13 cellular contexts compared by ENCODE assay signal in the genomic region with DNA sequence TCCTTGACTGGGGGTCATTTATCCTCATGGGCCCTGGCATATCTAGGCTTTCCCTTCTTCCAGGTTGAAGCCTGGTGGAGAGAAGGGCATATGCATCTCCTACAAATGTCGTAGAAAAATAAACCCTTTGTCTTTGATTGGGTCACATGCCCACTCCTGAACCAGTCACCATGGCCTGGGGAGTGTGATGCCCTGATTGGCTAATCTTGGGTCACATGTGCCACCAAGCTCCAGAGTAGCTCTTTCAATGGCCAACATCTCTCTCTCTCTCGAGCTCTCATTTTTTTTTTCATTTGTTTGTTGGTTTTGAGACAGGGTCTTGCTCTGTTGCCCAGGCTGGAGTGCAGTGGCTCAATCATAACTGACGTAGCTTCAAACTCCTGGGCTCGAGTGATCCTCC. TPM values are rescaled to one million over a fixed set of nuclear protein-coding genes. Genes with fewer than 3 reads are reported as not detected.
A peak's percentile ranks its signal among the peaks of the same experiment; 100 is the strongest.
DNase-seq lines count a peak whose midpoint lies in the region; ATAC-seq, FAIRE-seq and TF ChIP-seq lines count a peak whose summit lies in the region.
"Had no signal": no experiment of that assay in that cellular context is flagged by ENCODE, and none has a peak within 500 bp of the region (broad histone marks: within the 10 kb centered on the region; RNA-seq: fewer than 3 reads in every experiment).

No MANE protein-coding gene starts in this region.

- no peaks in the 10 kb centered on the region for H3K27me3 ChIP-seq in A673 (replicated peaks; ENCODE audit: insufficient read depth, low read depth, low read length, poor library complexity)
- H3K27me3 ChIP-seq in IMR-90 (ENCODE audit: control insufficient read depth, insufficient read depth, low read length) = no peaks in the 10 kb centered on the region
- H3K27me3 ChIP-seq in H1 (replicated peaks in 1 of 4; ENCODE audit: control insufficient read depth in 3 of 4, extremely low read depth in 1 of 4, insufficient read depth in 3 of 4, low read length in 3 of 4) = no peaks in the 10 kb centered on the region

- H3K9me3 ChIP-seq in A673 (ENCODE audit: low read depth, low read length, poor library complexity, severe bottlenecking) = no peaks in the 10 kb centered on the region
- H3K9me3 ChIP-seq in IMR-90 (ENCODE audit: control insufficient read depth, insufficient read depth, low read length) = no peaks in the 10 kb centered on the region
- H3K9me3 ChIP-seq in OCI-LY7 (ENCODE audit: low read length) = no peaks in the 10 kb centered on the region
- H3K9me3 ChIP-seq in H1 (ENCODE audit: insufficient read depth in 2 of 2, low read depth in 1 of 2, low read length in 1 of 2) = no peaks in the 10 kb centered on the region

- TF ChIP-seq CTCF in A673 (conservative IDR thresholded peaks at IDR 0.05; ENCODE audit: low read depth, low read length) (no peak), IMR-90 (conservative IDR thresholded peaks at IDR 0.05; ENCODE audit: low read depth, low read length) (no peak), OCI-LY7 (conservative IDR thresholded peaks at IDR 0.05; ENCODE audit: low read length) (no peak), H1 (IDR thresholded peaks at IDR 0.05; ENCODE audit: control extremely low read depth in 1 of 3, insufficient read depth in 1 of 3, low read depth in 1 of 3, low read length in 3 of 3) (no peak)

- no peak overlapping the region for H3K4ac ChIP-seq in IMR-90 (ENCODE audit: low read depth, low read length)
- H3K4ac ChIP-seq in H1 (replicated peaks; ENCODE audit: insufficient read length, low read depth, low read length) = no peak overlapping the region

- H3K79me2 ChIP-seq in OCI-LY7 (ENCODE audit: insufficient read depth, low read depth, low read length) = no peaks in the 10 kb centered on the region
- H3K79me2 ChIP-seq in H1 (ENCODE audit: control insufficient read depth in 1 of 2, insufficient read depth in 2 of 2, low read length in 2 of 2) = no peaks in the 10 kb centered on the region

- H3K79me1 ChIP-seq in IMR-90 (ENCODE audit: low read depth in 1 of 2, low read length in 2 of 2) (no peaks in the 10 kb centered on the region), H1 (ENCODE audit: low read depth, low read length) (no peaks in the 10 kb centered on the region)

- H3K9me2 ChIP-seq in OCI-LY7 (ENCODE audit: insufficient read depth, low read length) = no peaks in the 10 kb centered on the region

- H2BK5ac ChIP-seq in IMR-90 (ENCODE audit: low read depth, low read length, poor library complexity, severe bottlenecking) (no peak overlapping the region), H1 (ENCODE audit: low read depth, low read length) (no peak overlapping the region)

- no peaks in the 10 kb centered on the region for H3K4me1 ChIP-seq in A673 (ENCODE audit: insufficient read depth, low read length, poor library complexity, severe bottlenecking)
- H3K4me1 ChIP-seq in IMR-90 (ENCODE audit: control insufficient read depth, insufficient read depth, low read length) = no peaks in the 10 kb centered on the region
- H3K4me1 ChIP-seq in OCI-LY7 (ENCODE audit: insufficient read depth, low read length, poor library complexity, severe bottlenecking) = peaks cover 4% of the 10 kb centered on the region
- H3K4me1 ChIP-seq in H1 (replicated peaks in 1 of 4; ENCODE audit: control insufficient read depth in 3 of 4, insufficient read depth in 4 of 4, low read length in 3 of 4) = peaks cover 0 to 6% (median under 1%) of the 10 kb centered on the region in 4 experiments; a peak in 2 of 7 replicates

- H3K23ac ChIP-seq in IMR-90 (ENCODE audit: low read depth, low read length) (no peak overlapping the region), H1 (ENCODE audit: insufficient read length) (no peak overlapping the region)

- H2AFZ ChIP-seq in IMR-90 (replicated peaks; ENCODE audit: low read length, poor library complexity) = no peak overlapping the region
- H2AFZ ChIP-seq in OCI-LY7 (ENCODE audit: low read length) = peak overlapping the region; percentile 24; the same call in 1 of the 2 replicates
- peak overlapping the region; percentile 40; the same call in 1 of the 2 replicates for H2AFZ ChIP-seq in H1 (ENCODE audit: low read length)

- H2AK5ac ChIP-seq in IMR-90 (ENCODE audit: low read depth, low read length) = no peak overlapping the region
- H2AK5ac ChIP-seq in H1 (ENCODE audit: low read depth, low read length) = no peak overlapping the region

- dilution Hi-C loops in IMR-90 (cut with HindIII; ENCODE audit: low sequenced_read_pairs, unreplicated experiment) = no loop called here

- H3K36me3 ChIP-seq in A673 (ENCODE audit: insufficient read depth, low read length, poor library complexity, severe bottlenecking) (no peaks in the 10 kb centered on the region), IMR-90 (ENCODE audit: control insufficient read depth, insufficient read depth, low read length) (no peaks in the 10 kb centered on the region), OCI-LY7 (ENCODE audit: insufficient read depth, low read length) (no peaks in the 10 kb centered on the region), H1 (ENCODE audit: control insufficient read depth in 2 of 4, insufficient read depth in 4 of 4, low read length in 3 of 4) (no peaks in the 10 kb centered on the region)

- H2BK15ac ChIP-seq in IMR-90 (ENCODE audit: low read depth, low read length) (no peak overlapping the region), H1 (ENCODE audit: low read length) (no peak overlapping the region)

- H2BK12ac ChIP-seq in H1 (ENCODE audit: low read depth, low read length) = no peak overlapping the region

- no peak for TF ChIP-seq EP300 in H1 (IDR thresholded peaks at IDR 0.05; ENCODE audit: borderline replicate concordance in 1 of 2, low read depth in 2 of 2, low read length in 2 of 2)

- 67% methylated on average over 1 of the region's 4 CpGs; no CpG with 5 or more reads in 1 of the 2 experiments for WGBS in IMR-90 (ENCODE audit: extremely low coverage in 2 of 2, insufficient read length in 1 of 2), 2 experiments
- WGBS in H1 (ENCODE audit: extremely low coverage in 1 of 2, insufficient coverage in 1 of 2, insufficient read length in 1 of 2, insufficient replicate concordance in 2 of 2, low coverage in 1 of 2, low lambda C conversion rate in 2 of 2, missing lambda C conversion rate in 1 of 2), 2 experiments = 93% methylated on average over 4 of the region's 4 CpGs; no CpG with 5 or more reads in 1 of the 2 experiments

- H3K4me3 ChIP-seq in A673 (ENCODE audit: low read depth, low read length, poor library complexity, severe bottlenecking) (no peak overlapping the region), IMR-90 (ENCODE audit: insufficient read depth, low read depth, low read length) (no peak overlapping the region), OCI-LY7 (ENCODE audit: low read depth, low read length, poor library complexity, severe bottlenecking) (no peak overlapping the region), H1 (ENCODE audit: extremely low read depth in 1 of 4, insufficient read depth in 2 of 4, low read depth in 3 of 4, low read length in 4 of 4) (no peak overlapping the region)

- no peak for TF ChIP-seq POLR2A in IMR-90 (IDR thresholded peaks at IDR 0.05; ENCODE audit: low read depth, low read length)
- TF ChIP-seq POLR2A in H1 (IDR thresholded peaks at IDR 0.05; ENCODE audit: control extremely low read depth in 1 of 2, low read depth in 2 of 2, low read length in 2 of 2) = no peak

- H4K91ac ChIP-seq in IMR-90 (ENCODE audit: insufficient read depth, low read depth, low read length) (no peak overlapping the region), H1 (replicated peaks; ENCODE audit: insufficient read length, low read length) (no peak overlapping the region)

- DNase-seq in A673 (ENCODE audit: low spot score) (peak; percentile 39), IMR-90 (no peak), OCI-LY7 (ENCODE audit: low spot score) (no peak), H1 (ENCODE audit: low read depth in 1 of 2, low spot score in 2 of 2) (no peak)
- DNase-seq in stimulated activated naive CD4-positive, alpha-beta T cell (lab: John Stamatoyannopoulos, UW) = no peak
- DNase-seq: NCI-H1105 treated with DMSO at 0.1 percent for 48 hours, NCI-H1694, NCI-H2081 treated with DMSO at 0.1 percent for 48 hours, SHP77 treated with DMSO at 0.1 percent for 48 hours had no signal

- H3K56ac ChIP-seq in IMR-90 (ENCODE audit: extremely low read depth, insufficient read depth, low read length) = no peak overlapping the region
- no peak overlapping the region for H3K56ac ChIP-seq in H1 (replicated peaks; ENCODE audit: insufficient read length, low read depth, low read length)

- FAIRE-seq in H1 (lab: Jason Lieb, UNC) = no peak
- FAIRE-seq: G401.6 had no signal

- H3K27ac ChIP-seq in A673 (ENCODE audit: low read depth, low read length, poor library complexity, severe bottlenecking) = no peak overlapping the region
- no peak overlapping the region for H3K27ac ChIP-seq in IMR-90 (ENCODE audit: insufficient read depth, low read length)
- H3K27ac ChIP-seq in OCI-LY7 (ENCODE audit: low read depth, low read length, poor library complexity, severe bottlenecking) = no peak overlapping the region
- no peak overlapping the region for H3K27ac ChIP-seq in H1 (ENCODE audit: low read depth, low read length)
- H3K27ac ChIP-seq: C4-2B had no signal

- H3K9ac ChIP-seq in IMR-90 (ENCODE audit: low read depth, low read length) = no peak overlapping the region
- no peak overlapping the region for H3K9ac ChIP-seq in H1 (replicated peaks in 1 of 4; ENCODE audit: extremely low read depth in 1 of 4, low read depth in 3 of 4, low read length in 3 of 4)

- H3K23me2 ChIP-seq in H1 (ENCODE audit: low read depth, low read length) = 0 out of 2 replicates have a peak, but pooled peaks cover under 1% of the 10 kb centered on the region

- H3K4me2 ChIP-seq in IMR-90 (ENCODE audit: low read depth, low read length) (no peak overlapping the region), OCI-LY7 (ENCODE audit: low read length) (no peak overlapping the region), H1 (ENCODE audit: insufficient read depth in 1 of 2, low read depth in 2 of 2, low read length in 2 of 2) (no peak overlapping the region)

- TF ChIP-seq RAD21 in IMR-90 (IDR thresholded peaks at IDR 0.05; ENCODE audit: low read length) = no peak
- no peak for TF ChIP-seq RAD21 in H1 (IDR thresholded peaks at IDR 0.05 in 1 of 2, conservative IDR thresholded peaks at IDR 0.05 in 1 of 2; ENCODE audit: low read depth in 2 of 2, low read length in 2 of 2)

- ATAC-seq in IMR-90 (ENCODE audit: low read depth) (no peak), HG02973 (IDR thresholded peaks at IDR 0.05; ENCODE audit: unreplicated experiment) (no peak), HG03354 (IDR thresholded peaks at IDR 0.05; ENCODE audit: poor library complexity, severe bottlenecking, unreplicated experiment) (no peak)

- no peak overlapping the region for H4K5ac ChIP-seq in IMR-90 (ENCODE audit: low read depth, low read length)
- H4K5ac ChIP-seq in H1 (ENCODE audit: insufficient read length, low read depth, low read length) = no peak overlapping the region

- BruUV-seq in A673 (replicated peaks; lab: Mats Ljungman, UMichigan) (no TSS peak), IMR-90 (replicated peaks; lab: Mats Ljungman, UMichigan) (no TSS peak), OCI-LY7 (replicated peaks; lab: Mats Ljungman, UMichigan) (no TSS peak)

- in situ Hi-C loops in IMR-90 (cut with MboI; ENCODE audit: low sequenced_read_pairs) = no loop called here

- H2BK120ac ChIP-seq in IMR-90 (ENCODE audit: low read depth, low read length) (no peak overlapping the region), H1 (replicated peaks; ENCODE audit: low read depth, low read length) (no peak overlapping the region)

- H2AK9ac ChIP-seq in IMR-90 (replicated peaks; ENCODE audit: low read depth, low read length, poor library complexity) = no peak overlapping the region

- POLR2A ChIA-PET in A673 (lab: Charles Lee; ENCODE audit: low non-redundant PET) (no interaction called here), IMR-90 (lab: Charles Lee; ENCODE audit: unreplicated experiment) (no interaction called here), OCI-LY7 (lab: Charles Lee) (interaction anchor here (0.7 kb wide), 1 partner anchor 108 kb away, joined by 4 read pairs; no protein-coding TSS in a partner anchor), H1 (lab: Charles Lee; ENCODE audit: partially characterized antibody) (no interaction called here)

- 0 out of 2 replicates have a peak, but pooled peaks cover under 1% of the 10 kb centered on the region for H3K9me1 ChIP-seq in IMR-90 (ENCODE audit: insufficient read depth, low read length)

- no peak overlapping the region for H2BK20ac ChIP-seq in IMR-90 (ENCODE audit: low read depth, low read length)
- H2BK20ac ChIP-seq in H1 (ENCODE audit: low read length) = no peak overlapping the region

- no peak overlapping the region for H3K14ac ChIP-seq in IMR-90 (replicated peaks; ENCODE audit: low read depth, low read length)
- no peak overlapping the region for H3K14ac ChIP-seq in H1 (ENCODE audit: insufficient read length)

- H4K8ac ChIP-seq in IMR-90 (ENCODE audit: low read depth in 2 of 2, low read length in 2 of 2) (no peak overlapping the region), H1 (ENCODE audit: extremely low read depth, insufficient read depth, low read length) (no peak overlapping the region)

- CTCF ChIA-PET in A673 (lab: Charles Lee) (interaction anchor here (1.1 kb wide), 1 partner anchor 147 kb away, joined by 10 read pairs; no protein-coding TSS in a partner anchor), IMR-90 (lab: Yijun Ruan, JAX) (interaction anchor here (0.5 to 0.8 kb wide), 7 partner anchors 11 to 1634 kb away, joined by 3 to 5 read pairs (median 3); no protein-coding TSS in a partner anchor), OCI-LY7 (lab: Charles Lee; ENCODE audit: unreplicated experiment) (no interaction called here), H1 (lab: Charles Lee; ENCODE audit: partially characterized antibody) (interaction anchor here (0.9 to 1.9 kb wide), 9 partner anchors 11 to 127 kb away, joined by 3 to 9 read pairs (median 5); no protein-coding TSS in a partner anchor)

- H4K20me1 ChIP-seq in IMR-90 (ENCODE audit: insufficient read depth, low read length) = no peaks in the 10 kb centered on the region
- no peaks in the 10 kb centered on the region for H4K20me1 ChIP-seq in OCI-LY7 (ENCODE audit: insufficient read depth, low read length)
- no peaks in the 10 kb centered on the region for H4K20me1 ChIP-seq in H1 (replicated peaks in 1 of 2; ENCODE audit: control insufficient read depth in 1 of 2, insufficient read depth in 2 of 2, low read length in 2 of 2)

- H3K18ac ChIP-seq in IMR-90 (ENCODE audit: low read depth, low read length) (no peak overlapping the region), H1 (ENCODE audit: extremely low read depth, low read length) (no peak overlapping the region)

- intact Hi-C loops in A673 (cut with micrococcal nuclease; ENCODE audit: unreplicated experiment) = loop anchor here (5.0 to 10.0 kb wide), 2 partner anchors 143 to 245 kb away; no protein-coding TSS in a partner anchor
- intact Hi-C loops in IMR-90 (cut with micrococcal nuclease) = loop anchor here (10.0 kb wide), 1 partner anchor 433 kb away; no protein-coding TSS in a partner anchor
- intact Hi-C loops in OCI-LY7 (cut with micrococcal nuclease; ENCODE audit: unreplicated experiment) = loop anchor here (5.0 kb wide), 1 partner anchor 245 kb away; no protein-coding TSS in a partner anchor

RNA-seq across cellular contexts. Expression of a gene that starts 5.6 kb away (rescaled TPM):
- total RNA-seq in A673 (2021) (155 and 159 TPM in 2 replicates), IMR-90 (2012; rRNA removed) (103 and 108 TPM in 2 replicates), OCI-LY7 (2022) (167 and 186 TPM in 2 replicates)
- polyA plus RNA-seq in IMR-90 (2012; rRNA removed) (184 and 202 TPM in 2 replicates), H1 (2011; rRNA removed) (254 and 272 TPM in 2 replicates)
- 213 and 433 TPM in 2 replicates for polyA plus RNA-seq in IMR-90 (2012; cell fraction: cytosol; rRNA removed)
- polyA plus RNA-seq in IMR-90 (2012; cell fraction: nucleus; rRNA removed; ENCODE audit: low replicate concordance) = 272 and 467 TPM in 2 replicates
- 110 and 130 TPM in 2 replicates for total RNA-seq in OCI-LY7 (2014; rRNA removed; shearing (Covaris generic))
- total RNA-seq in H1 (2021; fragmentation: NEBNext Ultra II Directional; extraction: Animal tissue kit (Norgen Biotek cat#: 25700)) = 130 and 152 TPM in 2 replicates
- 184 TPM for polyA plus RNA-seq in H1 (2011; cell fraction: cytosol; rRNA removed)
- polyA plus RNA-seq in H1 (2011; cell fraction: nucleus; rRNA removed) = 303 TPM
- 103 to 118 TPM (median 109 TPM) in 4 replicates for polyA plus RNA-seq in H1 (2012, experiment 1 of 2)
- 60.0 TPM for polyA plus RNA-seq in H1 (2012, experiment 2 of 2)
- 57.8 TPM for polyA plus RNA-seq in H1 (2013, experiment 1 of 2)
- polyA plus RNA-seq in H1 (2013, experiment 2 of 2) = 57.6 TPM
- polyA minus RNA-seq in H1 (2011; rRNA and poly(A)+ RNA removed) = 252 and 264 TPM in 2 replicates
- 127 TPM for polyA minus RNA-seq in H1 (2011; cell fraction: cytosol; rRNA and poly(A)+ RNA removed)
- 203 TPM for polyA minus RNA-seq in H1 (2011; cell fraction: nucleus; rRNA and poly(A)+ RNA removed)
